ENCODE assay signal across 26 cellular contexts in the genomic region with DNA sequence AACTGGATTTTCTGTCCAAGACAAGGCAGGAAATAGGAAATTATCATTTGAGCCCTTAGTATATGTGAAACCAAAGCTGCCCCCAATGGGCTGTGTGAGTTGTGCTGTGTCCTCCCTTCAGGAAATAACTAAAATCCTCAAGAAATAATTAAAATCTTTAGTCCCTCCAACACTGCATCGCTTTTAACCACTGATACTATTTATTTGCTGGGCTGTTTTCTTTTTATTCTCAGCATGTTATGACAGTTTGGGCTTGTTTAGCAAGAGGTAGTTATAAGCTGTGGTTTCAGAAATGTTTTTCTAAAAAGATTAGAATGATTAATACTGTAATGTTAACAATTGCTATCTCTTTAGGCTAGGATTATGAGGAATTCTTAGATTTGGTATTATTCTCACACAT.
DNase-seq lines count a peak whose midpoint lies in the region; ATAC-seq and TF ChIP-seq lines count a peak whose summit lies in the region.
"Had no signal": no experiment of that assay in that cellular context is flagged by ENCODE, and none has a peak within 500 bp of the region (broad histone marks: within the 10 kb centered on the region; RNA-seq: fewer than 3 reads in every experiment).

No MANE protein-coding gene starts in this region.

- H3K27me3 ChIP-seq in ACC112 (ENCODE audit: insufficient read depth, low read length) (no peaks in the 10 kb centered on the region), brain microvascular endothelial cell (replicated peaks) (no peaks in the 10 kb centered on the region), foreskin keratinocyte (no peaks in the 10 kb centered on the region)

- no peak for ATAC-seq in foreskin keratinocyte
- ATAC-seq in GM18873 (IDR thresholded peaks at IDR 0.05; ENCODE audit: low FRiP score, unreplicated experiment) = no peak
- ATAC-seq in GM18858 (IDR thresholded peaks at IDR 0.05; ENCODE audit: unreplicated experiment) = no peak
- ATAC-seq: HepG2, Right ventricle myocardium inferior had no signal

- H3K4me1 ChIP-seq in ACC112 (ENCODE audit: control insufficient read depth, insufficient read depth, low read length, unreplicated experiment) = peaks cover 28% of the 10 kb centered on the region
- H3K4me1 ChIP-seq in foreskin keratinocyte = peaks cover 19% of the 10 kb centered on the region

- TF ChIP-seq CTCF in brain microvascular endothelial cell (IDR thresholded peaks at IDR 0.05; ENCODE audit: low read depth, low read length, missing control alignments) = no peak
- TF ChIP-seq CTCF in foreskin keratinocyte (conservative IDR thresholded peaks at IDR 0.05) = no peak

- peak overlapping the region; percentile 68; the same call in 1 of the 2 replicates for H3K27ac ChIP-seq in ACC112 (ENCODE audit: low read depth, low read length)
- H3K27ac ChIP-seq in brain microvascular endothelial cell = peak overlapping the region; percentile 50
- peak overlapping the region; percentile 45 for H3K27ac ChIP-seq in foreskin keratinocyte
- H3K27ac ChIP-seq: 22Rv1, C4-2B, HL-60 had no signal

- in situ Hi-C loops in brain microvascular endothelial cell (cut with HindIII; ENCODE audit: low pct_ligation_motif_present, low sequenced_read_pairs) = no loop called here

- H2AFZ ChIP-seq in ACC112 (ENCODE audit: low read length, unreplicated experiment) = peak overlapping the region; percentile 34

- DNase-seq in NCI-H226 = peak; percentile 24
- no peak for DNase-seq in brain microvascular endothelial cell
- no peak for DNase-seq in foreskin keratinocyte
- no peak for DNase-seq in SHP77 treated with DMSO at 0.1 percent for 48 hours (lab: John Stamatoyannopoulos, UW)
- DNase-seq in NCI-H1694 (lab: John Stamatoyannopoulos, UW) = no peak
- DNase-seq: AML-193; Calu3; CD8-positive, alpha-beta memory T cell; DMS153; H9; KBM-7; NCI-H1092 treated with DMSO at 0.1 percent for 48 hours; NCI-H1436 treated with DMSO at 0.1 percent for 48 hours; NCI-H2029; NCI-H2171; NCI-H446 treated with DMSO at 0.1 percent for 48 hours; NCI-H526 treated with DMSO at 0.1 percent for 48 hours; SW 1271 had no signal

- H3K4me3 ChIP-seq in ACC112 (ENCODE audit: low read depth, low read length) = no peak overlapping the region
- no peak overlapping the region for H3K4me3 ChIP-seq in brain microvascular endothelial cell (ENCODE audit: low read depth, low read length)

- H3K79me2 ChIP-seq in ACC112 (ENCODE audit: control insufficient read depth, insufficient read depth, low read length, unreplicated experiment) = no peaks in the 10 kb centered on the region

- H3K36me3 ChIP-seq in ACC112 (ENCODE audit: insufficient read depth, low read length) (no peaks in the 10 kb centered on the region), brain microvascular endothelial cell (replicated peaks) (no peaks in the 10 kb centered on the region)
